ENCODE assay signal across 23 cellular contexts in the genomic region with DNA sequence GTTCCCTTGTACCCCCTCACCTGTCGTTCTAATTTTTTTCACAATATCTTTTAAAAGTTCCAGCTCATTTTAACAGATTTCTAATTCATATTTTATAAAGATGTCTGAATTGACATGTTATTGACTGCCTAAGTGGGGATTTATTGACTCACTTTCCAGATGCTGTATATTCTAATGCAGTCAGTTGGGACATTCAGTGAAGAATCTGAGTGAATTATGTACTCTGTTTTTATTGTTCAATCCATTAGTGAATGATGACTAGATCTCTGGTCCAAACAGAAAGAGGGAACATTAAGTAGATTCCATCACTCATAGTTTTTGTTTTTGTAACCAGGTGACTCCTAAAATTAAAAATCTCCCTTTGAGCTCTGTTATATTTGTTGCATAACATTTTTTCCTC. TPM values are rescaled to one million over a fixed set of nuclear protein-coding genes. Genes with fewer than 3 reads are reported as not detected.
DNase-seq lines count a peak whose midpoint lies in the region; ATAC-seq, FAIRE-seq and TF ChIP-seq lines count a peak whose summit lies in the region.
"Had no signal": no experiment of that assay in that cellular context is flagged by ENCODE, and none has a peak within 500 bp of the region (broad histone marks: within the 10 kb centered on the region; RNA-seq: fewer than 3 reads in every experiment).

No MANE protein-coding gene starts in this region.

- FAIRE-seq in kidney (lab: Jason Lieb, UNC), result no peak
- FAIRE-seq: A549, D721Med, G401.6, GM12891, GM19239 had no signal

- intact Hi-C loops in activated CD4-positive, alpha-beta T cell treated with anti-CD3 and anti-CD28 coated beads for 36 hours (cut with DNase I, micrococcal nuclease), result no loop called here
- intact Hi-C loops in kidney (cut with DNase I), result no loop called here

- CTCF ChIA-PET in activated CD4-positive, alpha-beta T cell treated with anti-CD3 and anti-CD28 coated beads for 36 hours (lab: Charles Lee), result interaction anchor here (0.6 kb wide), 1 partner anchor 51 kb away, joined by 3 read pairs; no protein-coding TSS in a partner anchor

- peaks cover 0 to 1% of the 10 kb centered on the region in 2 experiments for H3K9me3 ChIP-seq in CD4-positive, CD25-positive, alpha-beta regulatory T cell (ENCODE audit: control insufficient read depth in 2 of 2, low read length in 2 of 2)
- peaks cover 0 to 5% of the 10 kb centered on the region in 2 donors for H3K9me3 ChIP-seq in kidney (ENCODE audit: control insufficient read depth in 1 of 2, low read length in 2 of 2)
- H3K9me3 ChIP-seq: A549 had no signal

- POLR2A ChIA-PET in activated CD4-positive, alpha-beta T cell treated with anti-CD3 and anti-CD28 coated beads for 36 hours (lab: Charles Lee), result no interaction called here

- no peak overlapping the region for H3K27ac ChIP-seq in CD4-positive, CD25-positive, alpha-beta regulatory T cell (ENCODE audit: insufficient read depth, low read length, poor library complexity, severe bottlenecking)
- no peak overlapping the region for H3K27ac ChIP-seq in kidney (ENCODE audit: low read depth in 2 of 2, low read length in 2 of 2)
- H3K27ac ChIP-seq: 22Rv1; A549; BLaER1 treated with 17β-estradiol and CSF1 and Interleukin-3, amounts not matched to agents 10 nM and 100 nM; C4-2B had no signal

- peaks cover 13% of the 10 kb centered on the region for H3K9me3 Mint-ChIP-seq in activated CD4-positive, alpha-beta T cell treated with anti-CD3 and anti-CD28 coated beads for 36 hours (ENCODE audit: low read depth)
- peaks cover 0 to 11% (median 5%) of the 10 kb centered on the region in 7 donors for H3K9me3 Mint-ChIP-seq in CD4-positive, CD25-positive, alpha-beta regulatory T cell
- peaks cover 8% of the 10 kb centered on the region for H3K9me3 Mint-ChIP-seq in activated T-helper 17 cell treated with anti-CD3 and anti-CD28 coated beads, Interleukin-2, amount 50 U/mL, for 72 hours
- peaks cover 10% of the 10 kb centered on the region for H3K9me3 Mint-ChIP-seq in stimulated activated effector memory CD8-positive, alpha-beta T cell treated with anti-CD3 and anti-CD28 coated beads, Interleukin-12 subunit alpha, Interleukin-12 subunit beta, amount 100 ng/mL, for 72 hours

- peaks cover 30% of the 10 kb centered on the region for H3K36me3 ChIP-seq in CD4-positive, CD25-positive, alpha-beta regulatory T cell (ENCODE audit: control insufficient read depth, insufficient read depth, low read length)
- peaks cover 0 to 8% of the 10 kb centered on the region in 2 donors for H3K36me3 ChIP-seq in kidney (ENCODE audit: control insufficient read depth in 1 of 2, insufficient read depth in 2 of 2, low read length in 2 of 2)

- H3K4me1 Mint-ChIP-seq in activated CD4-positive, alpha-beta T cell treated with anti-CD3 and anti-CD28 coated beads for 36 hours, result peaks cover 41% of the 10 kb centered on the region
- peaks cover 43 to 64% (median 58%) of the 10 kb centered on the region in 4 donors for H3K4me1 Mint-ChIP-seq in CD4-positive, CD25-positive, alpha-beta regulatory T cell
- peaks cover 27% of the 10 kb centered on the region for H3K4me1 Mint-ChIP-seq in activated T-helper 17 cell treated with anti-CD3 and anti-CD28 coated beads, Interleukin-2, amount 50 U/mL, for 72 hours
- peaks cover 41% of the 10 kb centered on the region for H3K4me1 Mint-ChIP-seq in stimulated activated effector memory CD8-positive, alpha-beta T cell treated with anti-CD3 and anti-CD28 coated beads, Interleukin-12 subunit alpha, Interleukin-12 subunit beta, amount 100 ng/mL, for 72 hours

- H3K4me3 ChIP-seq in CD4-positive, CD25-positive, alpha-beta regulatory T cell (ENCODE audit: low read depth, low read length), result no peak overlapping the region
- H3K4me3 ChIP-seq in kidney (ENCODE audit: low read length in 2 of 2), result no peak overlapping the region
- H3K4me3 ChIP-seq: A549; BLaER1 treated with 17β-estradiol and CSF1 and Interleukin-3, amounts not matched to agents 10 nM and 100 nM had no signal

- peaks cover 51% of the 10 kb centered on the region for H3K36me3 Mint-ChIP-seq in activated CD4-positive, alpha-beta T cell treated with anti-CD3 and anti-CD28 coated beads for 36 hours (ENCODE audit: low read depth)
- H3K36me3 Mint-ChIP-seq in CD4-positive, CD25-positive, alpha-beta regulatory T cell, result peaks cover 52% of the 10 kb centered on the region
- H3K36me3 Mint-ChIP-seq in activated T-helper 17 cell treated with anti-CD3 and anti-CD28 coated beads, Interleukin-2, amount 50 U/mL, for 72 hours (ENCODE audit: low read depth), result peaks cover 74% of the 10 kb centered on the region
- H3K36me3 Mint-ChIP-seq in stimulated activated effector memory CD8-positive, alpha-beta T cell treated with anti-CD3 and anti-CD28 coated beads, Interleukin-12 subunit alpha, Interleukin-12 subunit beta, amount 100 ng/mL, for 72 hours, result peaks cover 23% of the 10 kb centered on the region

- H3K27me3 Mint-ChIP-seq in activated CD4-positive, alpha-beta T cell treated with anti-CD3 and anti-CD28 coated beads for 36 hours, result no peaks in the 10 kb centered on the region
- no peaks in the 10 kb centered on the region for H3K27me3 Mint-ChIP-seq in CD4-positive, CD25-positive, alpha-beta regulatory T cell
- no peaks in the 10 kb centered on the region for H3K27me3 Mint-ChIP-seq in activated T-helper 17 cell treated with anti-CD3 and anti-CD28 coated beads, Interleukin-2, amount 50 U/mL, for 72 hours
- H3K27me3 Mint-ChIP-seq: B cell; CD4-positive, alpha-beta memory T cell; CD8-positive, alpha-beta memory T cell had no signal

- H3K9ac ChIP-seq in kidney (ENCODE audit: low read length in 2 of 2), result no peak overlapping the region
- H3K9ac ChIP-seq: BLaER1 treated with 17β-estradiol and CSF1 and Interleukin-3, amounts not matched to agents 10 nM and 100 nM had no signal

- no peaks in the 10 kb centered on the region for H3K27me3 ChIP-seq in CD4-positive, CD25-positive, alpha-beta regulatory T cell (ENCODE audit: control insufficient read depth, insufficient read depth, low read length)
- H3K27me3 ChIP-seq: BLaER1 treated with 17β-estradiol and CSF1 and Interleukin-3, amounts not matched to agents 10 nM and 100 nM had no signal

- in situ Hi-C loops in KBM-7 (cut with MboI; ENCODE audit: low pct_unique_long_range_greater_than_20kb, low sequenced_read_pairs), result no loop called here

- ATAC-seq in activated CD4-positive, alpha-beta T cell treated with anti-CD3 and anti-CD28 coated beads for 36 hours, result peak; percentile 19
- no peak for ATAC-seq in CD4-positive, CD25-positive, alpha-beta regulatory T cell (ENCODE audit: low read depth in 2 of 2)
- peak; percentile 53 for ATAC-seq in activated T-helper 17 cell treated with anti-CD3 and anti-CD28 coated beads, Interleukin-2, amount 50 U/mL, for 72 hours (replicated peaks)
- ATAC-seq in stimulated activated effector memory CD8-positive, alpha-beta T cell treated with anti-CD3 and anti-CD28 coated beads, Interleukin-12 subunit alpha, Interleukin-12 subunit beta, amount 100 ng/mL, for 72 hours, result peak; percentile 60
- ATAC-seq: A549 had no signal

- H3K27ac Mint-ChIP-seq in activated CD4-positive, alpha-beta T cell treated with anti-CD3 and anti-CD28 coated beads for 36 hours, result no peak overlapping the region
- peak overlapping the region in 2 of 3 donors; percentile 31 to 42 for H3K27ac Mint-ChIP-seq in CD4-positive, CD25-positive, alpha-beta regulatory T cell
- H3K27ac Mint-ChIP-seq in activated T-helper 17 cell treated with anti-CD3 and anti-CD28 coated beads, Interleukin-2, amount 50 U/mL, for 72 hours, result no peak overlapping the region
- H3K27ac Mint-ChIP-seq in stimulated activated effector memory CD8-positive, alpha-beta T cell treated with anti-CD3 and anti-CD28 coated beads, Interleukin-12 subunit alpha, Interleukin-12 subunit beta, amount 100 ng/mL, for 72 hours, result no peak overlapping the region
- H3K27ac Mint-ChIP-seq: B cell had no signal

- no peak for DNase-seq in activated CD4-positive, alpha-beta T cell treated with anti-CD3 and anti-CD28 coated beads for 36 hours
- DNase-seq in activated CD4-positive, alpha-beta T cell treated with anti-CD3 and anti-CD28 coated beads, Interleukin-2, amount 50 U/mL, for 1 hour, result no peak
- DNase-seq in CD4-positive, CD25-positive, alpha-beta regulatory T cell, result no peak
- DNase-seq in stimulated activated effector memory CD8-positive, alpha-beta T cell treated with anti-CD3 and anti-CD28 coated beads, Interleukin-12 subunit alpha, Interleukin-12 subunit beta, amount 100 ng/mL, for 72 hours (ENCODE audit: low spot score in 2 of 2), result no peak
- DNase-seq in KBM-7, result no peak
- no peak for DNase-seq in kidney
- DNase-seq: AML-193; Calu3; CD4-positive, alpha-beta memory T cell; CD8-positive, alpha-beta memory T cell; COR-L47; DMS79 treated with DMSO at 0.1 percent for 48 hours; GF-D8 had no signal

- no peak for TF ChIP-seq CTCF in kidney (IDR thresholded peaks at IDR 0.05; ENCODE audit: borderline replicate concordance, extremely low read depth, insufficient read depth)

- H3K4me3 Mint-ChIP-seq in activated CD4-positive, alpha-beta T cell treated with anti-CD3 and anti-CD28 coated beads for 36 hours, result no peak overlapping the region
- H3K4me3 Mint-ChIP-seq in CD4-positive, CD25-positive, alpha-beta regulatory T cell, result no peak overlapping the region
- H3K4me3 Mint-ChIP-seq in activated T-helper 17 cell treated with anti-CD3 and anti-CD28 coated beads, Interleukin-2, amount 50 U/mL, for 72 hours, result no peak overlapping the region
- H3K4me3 Mint-ChIP-seq in stimulated activated effector memory CD8-positive, alpha-beta T cell treated with anti-CD3 and anti-CD28 coated beads, Interleukin-12 subunit alpha, Interleukin-12 subunit beta, amount 100 ng/mL, for 72 hours, result no peak overlapping the region
- H3K4me3 Mint-ChIP-seq: B cell; CD8-positive, alpha-beta memory T cell had no signal

- H3K4me1 ChIP-seq in CD4-positive, CD25-positive, alpha-beta regulatory T cell (ENCODE audit: control insufficient read depth, insufficient read depth, low read length, poor library complexity, severe bottlenecking), result no peaks in the 10 kb centered on the region
- peaks cover 2 to 5% of the 10 kb centered on the region in 2 donors for H3K4me1 ChIP-seq in kidney (ENCODE audit: control insufficient read depth in 1 of 2, insufficient read depth in 1 of 2, low read depth in 1 of 2, low read length in 2 of 2)
- H3K4me1 ChIP-seq: A549 had no signal

RNA-seq across cellular contexts. Expression of a gene that starts 54.3 kb away (rescaled TPM):
- not detected for total RNA-seq in activated CD4-positive, alpha-beta T cell treated with anti-CD3 and anti-CD28 coated beads for 36 hours
- not detected for total RNA-seq in CD4-positive, CD25-positive, alpha-beta regulatory T cell
- polyA plus RNA-seq in CD4-positive, CD25-positive, alpha-beta regulatory T cell, result under 1 TPM in 1 of 4 donors, not detected in 3; 0.10 TPM
- not detected for total RNA-seq in activated T-helper 17 cell treated with anti-CD3 and anti-CD28 coated beads, Interleukin-2, amount 50 U/mL, for 72 hours
- total RNA-seq in kidney, result 15.1 TPM
- 3.4 TPM for polyA plus RNA-seq in kidney (ENCODE audit: insufficient read depth, low read depth, low replicate concordance)
- total RNA-seq: B cell; CD4-positive, alpha-beta memory T cell; CD8-positive, alpha-beta memory T cell had no signal

Comparison
In these comparisons a context has a peak if more than half of its experiments do, and no peak if none do; other contexts are left out.
1. ATAC-seq: peak in activated CD4-positive, alpha-beta T cell treated with anti-CD3 and anti-CD28 coated beads for 36 hours (single experiment), activated T-helper 17 cell treated with anti-CD3 and anti-CD28 coated beads, Interleukin-2, amount 50 U/mL, for 72 hours (single experiment) and stimulated activated effector memory CD8-positive, alpha-beta T cell treated with anti-CD3 and anti-CD28 coated beads, Interleukin-12 subunit alpha, Interleukin-12 subunit beta, amount 100 ng/mL, for 72 hours (single experiment); none in CD4-positive, CD25-positive, alpha-beta regulatory T cell (0 of 2).
2. H3K27ac Mint-ChIP-seq: peak in CD4-positive, CD25-positive, alpha-beta regulatory T cell (2 of 3); none in activated CD4-positive, alpha-beta T cell treated with anti-CD3 and anti-CD28 coated beads for 36 hours (single experiment), activated T-helper 17 cell treated with anti-CD3 and anti-CD28 coated beads, Interleukin-2, amount 50 U/mL, for 72 hours (single experiment) and stimulated activated effector memory CD8-positive, alpha-beta T cell treated with anti-CD3 and anti-CD28 coated beads, Interleukin-12 subunit alpha, Interleukin-12 subunit beta, amount 100 ng/mL, for 72 hours (single experiment).
3. RNA of a gene that starts 54.3 kb away (total RNA-seq): 15.1 TPM in kidney (single experiment); not detected in activated CD4-positive, alpha-beta T cell treated with anti-CD3 and anti-CD28 coated beads for 36 hours, not detected in CD4-positive, CD25-positive, alpha-beta regulatory T cell (single experiment) and not detected in activated T-helper 17 cell treated with anti-CD3 and anti-CD28 coated beads, Interleukin-2, amount 50 U/mL, for 72 hours; every median in the first group is over 10 times any median in the second.